8 cellular contexts compared by ENCODE assay signal in the genomic region with DNA sequence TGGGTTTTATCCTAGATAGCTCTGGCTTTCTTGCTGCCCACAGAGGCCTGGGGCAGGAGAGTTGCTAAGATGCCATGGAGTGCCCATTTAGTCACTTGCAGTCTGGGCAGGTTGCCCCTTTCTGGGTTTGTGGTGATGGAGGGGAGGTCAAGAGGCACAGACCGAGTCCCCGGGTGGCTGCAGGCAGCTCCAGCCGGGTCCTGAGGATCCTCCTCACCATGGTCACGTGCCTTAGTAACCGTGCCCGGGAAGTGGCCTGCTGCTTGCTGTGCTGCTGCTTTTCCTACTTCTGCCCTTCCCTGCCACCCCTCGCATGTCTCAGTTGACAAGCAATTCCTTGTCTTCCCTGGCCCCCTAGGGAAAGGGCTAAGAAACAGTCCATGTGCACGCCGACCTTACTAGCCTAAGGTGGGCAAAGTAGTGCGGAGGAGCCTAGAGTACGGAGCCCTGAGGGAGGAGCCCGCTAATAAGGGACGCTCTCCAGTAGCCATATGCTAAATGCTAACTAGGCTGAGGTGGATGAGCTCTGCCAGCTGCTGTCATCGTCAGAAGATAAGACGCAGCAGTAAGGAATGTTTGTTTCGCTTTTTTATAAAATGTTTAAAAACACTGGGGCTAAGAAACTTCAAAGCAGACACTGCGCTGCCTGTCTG. TPM values are rescaled to one million over a fixed set of nuclear protein-coding genes. Genes with fewer than 3 reads are reported as not detected.
A peak's percentile ranks its signal among the peaks of the same experiment; 100 is the strongest.
DNase-seq lines count a peak whose midpoint lies in the region; ATAC-seq and TF ChIP-seq lines count a peak whose summit lies in the region.

No MANE protein-coding gene starts in this region.

- H3K4me1 Mint-ChIP-seq in T-helper 17 cell: peaks cover 10% of the 10 kb centered on the region

- peaks cover 34% of the 10 kb centered on the region for H3K27me3 Mint-ChIP-seq in T-helper 17 cell

- DNase-seq in DMS79 (lab: John Stamatoyannopoulos, UW) (peak; percentile 36), T-helper 17 cell (no peak), Right ventricle myocardium superior (peak; percentile 70), omental fat pad (ENCODE audit: low spot score) (no peak)
- DNase-seq in stimulated activated CD4-positive, alpha-beta T cell treated with anti-CD3 and anti-CD28 coated beads, Interleukin-2, amount 100 ng/mL, for 48 hours: no peak

- H3K36me3 Mint-ChIP-seq in T-helper 17 cell (ENCODE audit: low read depth): no peaks in the 10 kb centered on the region

- H3K4me3 Mint-ChIP-seq in T-helper 17 cell: peak overlapping the region; percentile 84

- no peak for TF ChIP-seq CTCF in omental fat pad (IDR thresholded peaks at IDR 0.05)

- intact Hi-C loops in Right ventricle myocardium superior (cut with DNase I): loop anchor here (10.0 kb wide), 1 partner anchor 129 kb away; no protein-coding TSS in a partner anchor

- H3K27ac Mint-ChIP-seq in T-helper 17 cell: no peak overlapping the region

- ATAC-seq in T-helper 17 cell: no peak
- ATAC-seq in Right ventricle myocardium superior (ENCODE audit: poor library complexity): peak; percentile 70
- peak; percentile 74 for ATAC-seq in omental fat pad (ENCODE audit: low FRiP score)
- no peak for ATAC-seq in GM19324 (IDR thresholded peaks at IDR 0.05; ENCODE audit: low FRiP score, unreplicated experiment)
- no peak for ATAC-seq in HG03159 (IDR thresholded peaks at IDR 0.05; ENCODE audit: unreplicated experiment)
- ATAC-seq in GM21529 (IDR thresholded peaks at IDR 0.05; ENCODE audit: unreplicated experiment): no peak

- no peaks in the 10 kb centered on the region for H3K9me3 ChIP-seq in T-helper 17 cell (ENCODE audit: control insufficient read depth, low read length, poor library complexity, severe bottlenecking)

RNA-seq across cellular contexts. Expression of a gene that starts 34.9 kb away (rescaled TPM):
- total RNA-seq in T-helper 17 cell: not detected
- total RNA-seq in Right ventricle myocardium superior: not detected
- not detected for total RNA-seq in omental fat pad

RNA-seq across cellular contexts. Expression of a gene that starts 43.3 kb away (rescaled TPM):
- total RNA-seq in T-helper 17 cell (not detected), Right ventricle myocardium superior (not detected), omental fat pad (not detected)

Comparison
In these comparisons a context has a peak if more than half of its experiments do, and no peak if none do; other contexts are left out.
1. DNase-seq: peak in DMS79 (single experiment) and Right ventricle myocardium superior (single experiment); none in T-helper 17 cell (0 of 3), omental fat pad (single experiment) and stimulated activated CD4-positive, alpha-beta T cell treated with anti-CD3 and anti-CD28 coated beads, Interleukin-2, amount 100 ng/mL, for 48 hours (0 of 2).
2. ATAC-seq: peak in Right ventricle myocardium superior (single experiment) and omental fat pad (single experiment); none in T-helper 17 cell (single experiment), GM19324 (single experiment), HG03159 (single experiment) and GM21529 (single experiment).